Comparison of ENCODE assay signal across 8 cellular contexts in genomic region chr17:81925860-81926450, GRCh38. TPM values are rescaled to one million over a fixed set of nuclear protein-coding genes. Genes with fewer than 3 reads are reported as not detected.
A peak's percentile ranks its signal among the peaks of the same experiment; 100 is the strongest.
DNase-seq lines count a peak whose midpoint lies in the region; ATAC-seq and TF ChIP-seq lines count a peak whose summit lies in the region.

No MANE protein-coding gene starts in this region.

- H3K9me3 Mint-ChIP-seq in progenitor cell of endocrine pancreas (ENCODE audit: low read depth) = no peaks in the 10 kb centered on the region

- TF ChIP-seq CTCF in esophagus muscularis mucosa (IDR thresholded peaks at IDR 0.05) (no peak), progenitor cell of endocrine pancreas (IDR thresholded peaks at IDR 0.05; ENCODE audit: unreplicated experiment) (no peak), GM20000 (IDR thresholded peaks at IDR 0.05; ENCODE audit: extremely low read depth, missing control alignments) (no peak)

- no peak for TF ChIP-seq POLR2A in esophagus muscularis mucosa (IDR thresholded peaks at IDR 0.05; ENCODE audit: low read depth)

- H3K27me3 Mint-ChIP-seq in progenitor cell of endocrine pancreas = peaks cover under 1% of the 10 kb centered on the region

- peak overlapping the region; percentile 91 for H3K4me3 ChIP-seq in SJSA1
- H3K4me3 ChIP-seq in esophagus muscularis mucosa = peak overlapping the region; percentile 80 to 99 (median 84)

- DNase-seq in SJSA1 (ENCODE audit: low read depth in 1 of 2, low spot score in 2 of 2) (no peak), esophagus muscularis mucosa (ENCODE audit: extremely low spot score) (no peak), progenitor cell of endocrine pancreas (ENCODE audit: low spot score, unreplicated experiment) (no peak), GM20000 (ENCODE audit: low spot score) (no peak), anterior cingulate cortex (lab: John Stamatoyannopoulos, UW) (no peak), COLO668 (lab: John Stamatoyannopoulos, UW; ENCODE audit: unreplicated experiment) (no peak)

- no peaks in the 10 kb centered on the region for H3K36me3 ChIP-seq in ES-I3 (ENCODE audit: insufficient read depth, low read length)
- H3K36me3 ChIP-seq in SJSA1 = peaks cover 20% of the 10 kb centered on the region
- H3K36me3 ChIP-seq in esophagus muscularis mucosa = peaks cover 8 to 20% (median 15%) of the 10 kb centered on the region in 4 donors

- H3K27me3 ChIP-seq in SJSA1 (replicated peaks) (no peaks in the 10 kb centered on the region), esophagus muscularis mucosa (peaks cover 0 to 11% (median 1%) of the 10 kb centered on the region in 4 donors)

- peaks cover 3% of the 10 kb centered on the region for H3K36me3 Mint-ChIP-seq in progenitor cell of endocrine pancreas (ENCODE audit: insufficient read depth)

- H3K9me3 ChIP-seq in ES-I3 (ENCODE audit: control insufficient read depth, insufficient read depth, low read length) (no peaks in the 10 kb centered on the region), SJSA1 (replicated peaks) (no peaks in the 10 kb centered on the region), esophagus muscularis mucosa (no peaks in the 10 kb centered on the region)

- intact Hi-C loops in esophagus muscularis mucosa (cut with DNase I) = no loop called here

- peak overlapping the region; percentile 99 for H3K27ac Mint-ChIP-seq in progenitor cell of endocrine pancreas

- H3K4me1 Mint-ChIP-seq in progenitor cell of endocrine pancreas (ENCODE audit: low read depth) = peaks cover 27% of the 10 kb centered on the region

- H3K27ac ChIP-seq in SJSA1 (peak overlapping the region; percentile 95), esophagus muscularis mucosa (replicated peaks in 1 of 4) (peak overlapping the region; percentile 91 to 98 (median 95))

- H3K4me1 ChIP-seq in ES-I3 (ENCODE audit: insufficient read depth, low read length) = peaks cover 28% of the 10 kb centered on the region; the same call in 1 of the 2 replicates
- H3K4me1 ChIP-seq in SJSA1 (replicated peaks) = peaks cover 33% of the 10 kb centered on the region
- H3K4me1 ChIP-seq in esophagus muscularis mucosa = peaks cover 50 to 71% (median 69%) of the 10 kb centered on the region in 4 donors

- H3K9ac ChIP-seq in ES-I3 (ENCODE audit: low read depth, low read length) = peak overlapping the region; percentile 66

- H3K4me3 Mint-ChIP-seq in progenitor cell of endocrine pancreas (ENCODE audit: low read depth) = peak overlapping the region; percentile 86

- WGBS in esophagus muscularis mucosa = 64% methylated on average over 10 of the region's 10 CpGs

- no peak for ATAC-seq in HG03108 (IDR thresholded peaks at IDR 0.05; ENCODE audit: unreplicated experiment)

- TF ChIP-seq EP300 in esophagus muscularis mucosa (IDR thresholded peaks at IDR 0.05) = no peak

RNA-seq across cellular contexts. Expression of gene MAFG, which starts 1.6 kb away (rescaled TPM):
- 25.2 and 30.9 TPM in 2 replicates for total RNA-seq in SJSA1 (2014; rRNA removed; shearing (Covaris generic))
- total RNA-seq in esophagus muscularis mucosa (10 to 100 TPM; 23.7 to 41.7 (median 33.6) TPM), progenitor cell of endocrine pancreas (29.5 and 30.2 TPM in 2 replicates)

RNA-seq across cellular contexts. Expression of gene SIRT7, which starts 8.0 kb away (rescaled TPM):
- total RNA-seq in SJSA1 (2014; rRNA removed; shearing (Covaris generic)) = 23.9 and 34.7 TPM in 2 replicates
- total RNA-seq in esophagus muscularis mucosa (10 to 100 TPM; 13.9 to 27.0 (median 19.9) TPM), progenitor cell of endocrine pancreas (32.4 and 34.0 TPM in 2 replicates)

RNA-seq across cellular contexts. Expression of gene PYCR1, which starts 11.1 kb away (rescaled TPM):
- 67.3 and 83.5 TPM in 2 replicates for total RNA-seq in SJSA1 (2014; rRNA removed; shearing (Covaris generic))
- total RNA-seq in esophagus muscularis mucosa (1 to 10 TPM; 2.1 to 6.5 (median 4.6) TPM), progenitor cell of endocrine pancreas (65.0 and 65.6 TPM in 2 replicates)

RNA-seq across cellular contexts. Expression of gene PCYT2, which starts 14.8 kb away (rescaled TPM):
- total RNA-seq in SJSA1 (2014; rRNA removed; shearing (Covaris generic)) = 68.8 and 74.2 TPM in 2 replicates
- 10 to 100 TPM; 27.4 to 38.7 (median 33.3) TPM for total RNA-seq in esophagus muscularis mucosa
- 93.2 and 95.2 TPM in 2 replicates for total RNA-seq in progenitor cell of endocrine pancreas

RNA-seq across cellular contexts. Expression of gene MYADML2, which starts 21.1 kb away (rescaled TPM):
- not detected in 2 replicates for total RNA-seq in SJSA1 (2014; rRNA removed; shearing (Covaris generic))
- total RNA-seq in esophagus muscularis mucosa (not detected), progenitor cell of endocrine pancreas (not detected in 2 replicates)
